8 cellular contexts compared by ENCODE assay signal in genomic region chr9:21153688-21154608, GRCh38. TPM values are rescaled to one million over a fixed set of nuclear protein-coding genes. Genes with fewer than 3 reads are reported as not detected.
A peak's percentile ranks its signal among the peaks of the same experiment; 100 is the strongest.
DNase-seq lines count a peak whose midpoint lies in the region; ATAC-seq and TF ChIP-seq lines count a peak whose summit lies in the region.

No MANE protein-coding gene starts in this region.

- no peaks in the 10 kb centered on the region for H3K9me3 ChIP-seq in RWPE2 (ENCODE audit: severe bottlenecking)
- H3K9me3 ChIP-seq in heart right ventricle, result peaks cover 0 to 2% (median 0%) of the 10 kb centered on the region in 11 donors
- no peaks in the 10 kb centered on the region for H3K9me3 ChIP-seq in thyroid gland
- peaks cover 0 to 3% (median 0%) of the 10 kb centered on the region in 4 donors for H3K9me3 ChIP-seq in stomach

- peak; percentile 53 for TF ChIP-seq CTCF in RWPE2 (IDR thresholded peaks at IDR 0.05; ENCODE audit: poor library complexity, severe bottlenecking)
- peak in 5 of 9 donors; percentile 21 to 37 (median 35) for TF ChIP-seq CTCF in heart right ventricle (IDR thresholded peaks at IDR 0.05)
- peak in 1 of 6 experiments; percentile 22 for TF ChIP-seq CTCF in thyroid gland (IDR thresholded peaks at IDR 0.05)
- no peak for TF ChIP-seq CTCF in stomach (IDR thresholded peaks at IDR 0.05)

- no peak overlapping the region for H3K27ac ChIP-seq in RWPE2 (ENCODE audit: poor library complexity, severe bottlenecking)
- H3K27ac ChIP-seq in heart right ventricle, result peak overlapping the region in 1 of 10 donors; percentile 32
- no peak overlapping the region for H3K27ac ChIP-seq in thyroid gland
- no peak overlapping the region for H3K27ac ChIP-seq in stomach

- peak; percentile 53 for ATAC-seq in GM19468 (IDR thresholded peaks at IDR 0.05; ENCODE audit: extremely low read depth, unreplicated experiment)
- peak; percentile 75 for ATAC-seq in HG03457 (IDR thresholded peaks at IDR 0.05; ENCODE audit: unreplicated experiment)
- peak; percentile 84 for ATAC-seq in RWPE2 (ENCODE audit: low read depth)
- peak in 2 of 8 donors; percentile 46 to 50 for ATAC-seq in heart right ventricle

- H3K27me3 ChIP-seq in RWPE2 (ENCODE audit: insufficient read depth, poor library complexity, severe bottlenecking), result peaks cover 12% of the 10 kb centered on the region
- no peaks in the 10 kb centered on the region for H3K27me3 ChIP-seq in heart right ventricle
- H3K27me3 ChIP-seq in thyroid gland, result no peaks in the 10 kb centered on the region
- H3K27me3 ChIP-seq in stomach, result no peaks in the 10 kb centered on the region

- H3K36me3 ChIP-seq in RWPE2 (ENCODE audit: low read depth) (no peaks in the 10 kb centered on the region; the same call in 1 of the 2 replicates), heart right ventricle (no peaks in the 10 kb centered on the region), thyroid gland (no peaks in the 10 kb centered on the region), stomach (no peaks in the 10 kb centered on the region)

- H3K4me1 ChIP-seq in RWPE2 (ENCODE audit: insufficient read depth, poor library complexity, severe bottlenecking), result peaks cover 6% of the 10 kb centered on the region
- peaks cover 0 to 16% (median 0%) of the 10 kb centered on the region in 9 donors for H3K4me1 ChIP-seq in heart right ventricle
- H3K4me1 ChIP-seq in thyroid gland, result no peaks in the 10 kb centered on the region
- H3K4me1 ChIP-seq in stomach, result peaks cover 0 to 6% (median 0%) of the 10 kb centered on the region in 4 donors

- TF ChIP-seq POLR2A in thyroid gland (IDR thresholded peaks at IDR 0.05), result no peak
- TF ChIP-seq POLR2A in stomach (IDR thresholded peaks at IDR 0.05), result no peak

- no peak for TF ChIP-seq EP300 in stomach (IDR thresholded peaks at IDR 0.05)

- DNase-seq in GM03348 (ENCODE audit: low spot score) (peak; percentile 4), RWPE2 (ENCODE audit: low spot score) (no peak), heart right ventricle (no peak), thyroid gland (peak; percentile 14 to 30), stomach (no peak), NCI-H187 (lab: John Stamatoyannopoulos, UW) (no peak)

- H3K4me3 ChIP-seq in RWPE2 (ENCODE audit: severe bottlenecking) (no peak overlapping the region), heart right ventricle (no peak overlapping the region), thyroid gland (replicated peaks in 1 of 3) (no peak overlapping the region), stomach (no peak overlapping the region)

- intact Hi-C loops in heart right ventricle (cut with DNase I) (loop anchor here in 1 of 10 donors (10.0 kb wide), 1 partner anchor 61 kb away; the partner anchor contains the start of gene IFNA16), thyroid gland (cut with DNase I) (no loop called here), stomach (cut with DNase I; ENCODE audit: low total_unique reads) (no loop called here)

- WGBS in heart right ventricle, 2 donors, result 9 to 12% methylated on average over 5 of the region's 5 CpGs
- 31 to 33% methylated on average over 5 of the region's 5 CpGs for WGBS in thyroid gland, 2 donors
- WGBS in stomach, 5 donors, result 13 to 18% (median 15%) methylated on average over 5 of the region's 5 CpGs

RNA-seq across cellular contexts. Expression of gene IFNW1, which starts 12.3 kb away (rescaled TPM):
- total RNA-seq in heart right ventricle, result not detected
- not detected for polyA plus RNA-seq in heart right ventricle
- not detected for total RNA-seq in thyroid gland
- not detected for total RNA-seq in stomach
- not detected for polyA plus RNA-seq in stomach

RNA-seq across cellular contexts. Expression of gene IFNA21, which starts 12.5 kb away (rescaled TPM):
- total RNA-seq in heart right ventricle (not detected), thyroid gland (not detected), stomach (not detected)
- polyA plus RNA-seq in heart right ventricle (not detected), stomach (not detected)

RNA-seq across cellular contexts. Expression of gene IFNA4, which starts 33.4 kb away (rescaled TPM):
- not detected for total RNA-seq in heart right ventricle
- not detected for polyA plus RNA-seq in heart right ventricle
- total RNA-seq in thyroid gland, result not detected
- not detected for total RNA-seq in stomach
- not detected for polyA plus RNA-seq in stomach

RNA-seq across cellular contexts. Expression of gene IFNA7, which starts 48.1 kb away (rescaled TPM):
- total RNA-seq in heart right ventricle (not detected), thyroid gland (not detected), stomach (not detected)
- polyA plus RNA-seq in heart right ventricle (not detected), stomach (not detected)

RNA-seq across cellular contexts. Expression of gene IFNA10, which starts 53.0 kb away (rescaled TPM):
- total RNA-seq in heart right ventricle (not detected), thyroid gland (not detected), stomach (not detected)
- polyA plus RNA-seq in heart right ventricle (not detected), stomach (not detected)

Comparison
In these comparisons a context has a peak if more than half of its experiments do, and no peak if none do; other contexts are left out.
1. DNase-seq: peak in GM03348 (single experiment) and thyroid gland (2 of 2); none in RWPE2 (single experiment), heart right ventricle (0 of 2), stomach (single experiment) and NCI-H187 (0 of 2).
2. CTCF ChIP-seq: peak in RWPE2 (single experiment) and heart right ventricle (5 of 9); none in stomach (0 of 7).